In the genomic region with DNA sequence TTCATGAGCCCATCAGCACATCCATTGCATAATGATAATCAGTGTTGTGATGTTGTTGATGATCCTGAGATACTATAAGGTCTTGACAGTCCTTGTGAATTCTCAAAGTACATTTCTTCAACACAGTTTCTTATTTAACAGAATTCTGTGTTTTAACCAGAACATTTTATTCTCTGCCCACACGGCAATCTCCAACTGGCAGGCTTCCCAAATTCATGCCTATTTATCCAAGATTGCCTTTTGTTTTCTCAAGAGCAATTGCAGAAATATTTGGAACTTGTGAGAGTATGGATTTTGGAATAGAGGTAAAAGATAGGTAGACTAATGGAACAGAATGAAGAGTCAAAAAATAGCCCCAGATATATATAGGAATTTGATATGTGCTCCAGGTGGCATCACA, we compare ENCODE assay signal across 18 cellular contexts.
A peak's percentile ranks its signal among the peaks of the same experiment; 100 is the strongest.
DNase-seq lines count a peak whose midpoint lies in the region; TF ChIP-seq lines count a peak whose summit lies in the region.
"Had no signal": no experiment of that assay in that cellular context is flagged by ENCODE, and none has a peak within 500 bp of the region (broad histone marks: within the 10 kb centered on the region; RNA-seq: fewer than 3 reads in every experiment).

No MANE protein-coding gene starts in this region.

- no peak overlapping the region for H2AFZ ChIP-seq in Karpas-422 (ENCODE audit: low read length)

- H3K79me2 ChIP-seq in Karpas-422 (ENCODE audit: low read length) = no peaks in the 10 kb centered on the region

- no peaks in the 10 kb centered on the region for H3K27me3 ChIP-seq in Karpas-422 (ENCODE audit: low read length)
- H3K27me3 ChIP-seq: BLaER1 treated with 17β-estradiol and CSF1 and Interleukin-3, amounts not matched to agents 10 nM and 100 nM had no signal

- no peak overlapping the region for H3K4me3 Mint-ChIP-seq in chondrocyte (ENCODE audit: unreplicated experiment)
- no peak overlapping the region for H3K4me3 Mint-ChIP-seq in activated naive CD4-positive, alpha-beta T cell treated with anti-CD3 and anti-CD28 coated beads, Interleukin-2, amount 10 ng/mL, durations not matched to agents 7 days and 5 days
- H3K4me3 Mint-ChIP-seq: CD8-positive, alpha-beta memory T cell; H9; IgD-negative memory B cell had no signal

- no peaks in the 10 kb centered on the region for H3K27me3 Mint-ChIP-seq in chondrocyte (ENCODE audit: low read depth)
- peaks cover 19% of the 10 kb centered on the region for H3K27me3 Mint-ChIP-seq in activated naive CD4-positive, alpha-beta T cell treated with anti-CD3 and anti-CD28 coated beads, Interleukin-2, amount 10 ng/mL, durations not matched to agents 7 days and 5 days

- CTCF ChIA-PET in activated naive CD4-positive, alpha-beta T cell treated with anti-CD3 and anti-CD28 coated beads, Interleukin-2, amount 10 ng/mL, durations not matched to agents 7 days and 5 days (lab: Charles Lee) = no interaction called here

- H3K27ac Mint-ChIP-seq in chondrocyte (ENCODE audit: unreplicated experiment) = peak overlapping the region; percentile 7
- H3K27ac Mint-ChIP-seq in activated naive CD4-positive, alpha-beta T cell treated with anti-CD3 and anti-CD28 coated beads, Interleukin-2, amount 10 ng/mL, durations not matched to agents 7 days and 5 days = no peak overlapping the region
- H3K27ac Mint-ChIP-seq: CD8-positive, alpha-beta memory T cell; H9; IgD-negative memory B cell had no signal

- no peak overlapping the region for H3K27ac ChIP-seq in Karpas-422 (ENCODE audit: low read length)
- H3K27ac ChIP-seq: A549; BLaER1 treated with 17β-estradiol and CSF1 and Interleukin-3, amounts not matched to agents 10 nM and 100 nM had no signal

- H3K4me1 Mint-ChIP-seq in chondrocyte (ENCODE audit: low read depth) = peaks cover 41% of the 10 kb centered on the region
- H3K4me1 Mint-ChIP-seq in activated naive CD4-positive, alpha-beta T cell treated with anti-CD3 and anti-CD28 coated beads, Interleukin-2, amount 10 ng/mL, durations not matched to agents 7 days and 5 days = no peaks in the 10 kb centered on the region
- H3K4me1 Mint-ChIP-seq: CD8-positive, alpha-beta memory T cell; IgD-negative memory B cell had no signal

- no peaks in the 10 kb centered on the region for H3K9me3 ChIP-seq in Karpas-422 (ENCODE audit: low read length)
- H3K9me3 ChIP-seq: A549; BLaER1 treated with 17β-estradiol and CSF1 and Interleukin-3, amounts not matched to agents 10 nM and 100 nM had no signal

- no peaks in the 10 kb centered on the region for H3K9me3 Mint-ChIP-seq in chondrocyte (ENCODE audit: low read depth)
- H3K9me3 Mint-ChIP-seq in activated naive CD4-positive, alpha-beta T cell treated with anti-CD3 and anti-CD28 coated beads, Interleukin-2, amount 10 ng/mL, durations not matched to agents 7 days and 5 days = no peaks in the 10 kb centered on the region
- H3K9me3 Mint-ChIP-seq: CD8-positive, alpha-beta memory T cell; H9; IgD-negative memory B cell had no signal

- no peaks in the 10 kb centered on the region for H4K20me1 ChIP-seq in Karpas-422 (ENCODE audit: insufficient read depth, low read depth, low read length)
- H4K20me1 ChIP-seq: BLaER1 treated with 17β-estradiol and CSF1 and Interleukin-3, amounts not matched to agents 10 nM and 100 nM had no signal

- no peak for TF ChIP-seq CTCF in chondrocyte (IDR thresholded peaks at IDR 0.05)

- no peak overlapping the region for H3K4me3 ChIP-seq in Karpas-422 (ENCODE audit: low read length)
- H3K4me3 ChIP-seq: A549; BLaER1 treated with 17β-estradiol and CSF1 and Interleukin-3, amounts not matched to agents 10 nM and 100 nM; GM12878 had no signal

- peaks cover 9% of the 10 kb centered on the region for H3K36me3 Mint-ChIP-seq in chondrocyte (ENCODE audit: low read depth)
- H3K36me3 Mint-ChIP-seq in activated naive CD4-positive, alpha-beta T cell treated with anti-CD3 and anti-CD28 coated beads, Interleukin-2, amount 10 ng/mL, durations not matched to agents 7 days and 5 days = no peaks in the 10 kb centered on the region
- H3K36me3 Mint-ChIP-seq: CD8-positive, alpha-beta memory T cell; IgD-negative memory B cell had no signal

- H3K9me2 ChIP-seq in Karpas-422 (replicated peaks; ENCODE audit: insufficient read depth, low read length) = no peaks in the 10 kb centered on the region

- no peaks in the 10 kb centered on the region for H3K4me1 ChIP-seq in Karpas-422 (ENCODE audit: low read length)
- H3K4me1 ChIP-seq: BLaER1 treated with 17β-estradiol and CSF1 and Interleukin-3, amounts not matched to agents 10 nM and 100 nM had no signal

- no peaks in the 10 kb centered on the region for H3K36me3 ChIP-seq in Karpas-422 (ENCODE audit: insufficient read depth, low read length)
- H3K36me3 ChIP-seq: BLaER1 treated with 17β-estradiol and CSF1 and Interleukin-3, amounts not matched to agents 10 nM and 100 nM had no signal

- DNase-seq in chondrocyte (ENCODE audit: low spot score) (no peak), fibroblast of peridontal ligament (ENCODE audit: extremely low read depth) (peak; percentile 28), myocyte (ENCODE audit: low read depth) (peak; percentile 12), Karpas-422 (no peak), A172 (ENCODE audit: low spot score) (no peak), activated gamma-delta T cell (lab: John Stamatoyannopoulos, UW) (no peak)
- no peak for DNase-seq in activated naive CD4-positive, alpha-beta T cell treated with anti-CD3 and anti-CD28 coated beads, Interleukin-2, amount 10 ng/mL, durations not matched to agents 7 days and 5 days
- DNase-seq: CD8-positive, alpha-beta memory T cell; COR-L47; DMS 273 treated with DMSO at 0.1 percent for 48 hours; DMS53; DND-41; EL; H9 had no signal

- H3K9ac ChIP-seq in Karpas-422 (ENCODE audit: low read length) = no peak overlapping the region
- H3K9ac ChIP-seq: BLaER1 treated with 17β-estradiol and CSF1 and Interleukin-3, amounts not matched to agents 10 nM and 100 nM had no signal

- no peak overlapping the region for H3K4me2 ChIP-seq in Karpas-422 (ENCODE audit: low read depth, low read length, poor library complexity, severe bottlenecking)
- H3K4me2 ChIP-seq: A549; BLaER1 treated with 17β-estradiol and CSF1 and Interleukin-3, amounts not matched to agents 10 nM and 100 nM had no signal

Comparison
In these comparisons a context has a peak if more than half of its experiments do, and no peak if none do; other contexts are left out.
1. DNase-seq: peak in fibroblast of peridontal ligament (single experiment) and myocyte (single experiment); none in chondrocyte (single experiment), Karpas-422 (single experiment), activated naive CD4-positive, alpha-beta T cell treated with anti-CD3 and anti-CD28 coated beads, Interleukin-2, amount 10 ng/mL, durations not matched to agents 7 days and 5 days (single experiment), A172 (single experiment) and activated gamma-delta T cell (single experiment).